25 cellular contexts compared by ENCODE assay signal in the genomic region with DNA sequence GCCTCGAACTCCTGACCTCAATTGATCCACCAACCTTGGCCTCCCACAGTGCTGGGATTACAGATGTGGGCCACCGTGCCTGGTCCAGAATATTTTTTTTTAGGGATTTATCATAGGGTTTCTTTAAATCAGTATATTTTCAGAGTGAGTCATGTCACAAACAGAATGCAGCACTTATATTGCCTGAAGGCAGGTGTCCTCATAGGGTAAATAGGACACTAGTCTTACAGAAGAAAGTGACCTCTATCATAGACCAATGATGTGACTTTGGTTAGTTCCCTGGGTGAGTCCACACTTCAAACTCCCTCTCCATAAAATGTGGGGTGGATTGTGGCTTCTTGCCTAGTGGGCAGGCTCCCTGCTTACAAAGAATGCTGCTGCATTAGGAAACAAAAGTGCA.
"Had no signal": no experiment of that assay in that cellular context is flagged by ENCODE, and none has a peak within 500 bp of the region (broad histone marks: within the 10 kb centered on the region; RNA-seq: fewer than 3 reads in every experiment).

No MANE protein-coding gene starts in this region.

- H3K36me3 ChIP-seq: neutrophil, thoracic aorta, uterus had no signal

- H3K27me3 ChIP-seq: body of pancreas, neutrophil, uterus had no signal

- ATAC-seq: activated CD8-positive, alpha-beta T cell treated with anti-CD3 and anti-CD28 coated beads for 36 hours; activated naive CD8-positive, alpha-beta T cell treated with anti-CD3 and anti-CD28 coated beads, Interleukin-2, amount 50 U/mL, for 24 hours; activated T-cell treated with anti-CD3 and anti-CD28 coated beads, Interleukin-2, amount 50 U/mL, for 4 hours; activated T-helper 17 cell treated with anti-CD3 and anti-CD28 coated beads, Interleukin-2, amount 50 U/mL, for 72 hours; body of pancreas; effector memory CD8-positive, alpha-beta T cell; left colon; sciatic nerve; stimulated activated effector memory CD8-positive, alpha-beta T cell treated with anti-CD3 and anti-CD28 coated beads, Interleukin-12 subunit alpha, Interleukin-12 subunit beta, amount 100 ng/mL, for 72 hours; WTC11 had no signal

- DNase-seq: activated CD4-positive, alpha-beta T cell treated with anti-CD3 and anti-CD28 coated beads for 1 hour; activated CD4-positive, alpha-beta T cell treated with anti-CD3 and anti-CD28 coated beads, Interleukin-2, amount 10 ng/mL, durations not matched to agents 7 days and 5 days; activated CD8-positive, alpha-beta T cell treated with anti-CD3 and anti-CD28 coated beads for 36 hours; activated gamma-delta T cell treated with Interleukin-2 at 50 U/mL for 16 hours; activated naive CD8-positive, alpha-beta T cell treated with anti-CD3 and anti-CD28 coated beads, Interleukin-2, amount 50 U/mL, for 24 hours; activated T-cell treated with anti-CD3 and anti-CD28 coated beads, Interleukin-2, amount 50 U/mL, for 4 hours; body of pancreas; cortex of kidney; effector memory CD8-positive, alpha-beta T cell; glutamatergic neuron; islet precursor cell; left colon; mammary epithelial cell; naive B cell; nephron progenitor cell; retina; stimulated activated CD4-positive, alpha-beta T cell treated with anti-CD3 and anti-CD28 coated beads, Interleukin-4, amount 100 ng/mL, for 24 hours; uterus had no signal

- H3K4me3 ChIP-seq: body of pancreas, skin epidermis, thoracic aorta, uterus had no signal

- H3K4me1 ChIP-seq: body of pancreas, uterus had no signal

- H3K27ac ChIP-seq: body of pancreas, neutrophil, skin epidermis, thoracic aorta, uterus had no signal

- H3K9me3 ChIP-seq: body of pancreas, neutrophil, thoracic aorta, uterus had no signal
